ENCODE assay signal across 8 cellular contexts in genomic region chr6:131519670-131520436, GRCh38. TPM values are rescaled to one million over a fixed set of nuclear protein-coding genes. Genes with fewer than 3 reads are reported as not detected.
DNase-seq lines count a peak whose midpoint lies in the region; ATAC-seq and TF ChIP-seq lines count a peak whose summit lies in the region.

No MANE protein-coding gene starts in this region.

- H3K9me3 Mint-ChIP-seq in mesothelial cell of epicardium, result peaks cover 52% of the 10 kb centered on the region

- no peaks in the 10 kb centered on the region for H3K4me1 Mint-ChIP-seq in mesothelial cell of epicardium

- no peak overlapping the region for H3K27ac Mint-ChIP-seq in mesothelial cell of epicardium

- H3K4me3 ChIP-seq in cardiac fibroblast (replicated peaks in 1 of 2; ENCODE audit: low read depth in 2 of 2, low read length in 2 of 2), result no peak overlapping the region

- H3K27me3 Mint-ChIP-seq in mesothelial cell of epicardium (ENCODE audit: low read depth), result no peaks in the 10 kb centered on the region

- H3K36me3 Mint-ChIP-seq in mesothelial cell of epicardium, result peaks cover 10% of the 10 kb centered on the region

- DNase-seq in SIG-M5 treated with dmso at 0.1 percent for 504 hours (lab: John Stamatoyannopoulos, UW; ENCODE audit: unreplicated experiment), result peak; percentile 56
- DNase-seq in SIG-M5 (lab: John Stamatoyannopoulos, UW), result no peak
- DNase-seq in HuH-7 (ENCODE audit: low spot score), result peak; percentile 58
- peak; percentile 8 for DNase-seq in SKM-1 (lab: John Stamatoyannopoulos, UW; ENCODE audit: unreplicated experiment)
- peak; percentile 58 to 62 for DNase-seq in cardiac fibroblast (ENCODE audit: low read depth in 2 of 2)
- no peak for DNase-seq in mesothelial cell of epicardium (ENCODE audit: low spot score in 2 of 2, unreplicated experiment in 2 of 2)
- DNase-seq in NCI-H1048 (lab: John Stamatoyannopoulos, UW), result no peak

- TF ChIP-seq CTCF in cardiac fibroblast (IDR thresholded peaks at IDR 0.05; ENCODE audit: low read depth, low read length) (peak; percentile 76), mesothelial cell of epicardium (IDR thresholded peaks at IDR 0.05; ENCODE audit: unreplicated experiment) (peak; percentile 53)

- peak; percentile 98 for ATAC-seq in GM21717 (IDR thresholded peaks at IDR 0.05; ENCODE audit: unreplicated experiment)

- H3K4me3 Mint-ChIP-seq in mesothelial cell of epicardium, result no peak overlapping the region

RNA-seq across cellular contexts. Expression of gene ARG1, which starts 53.2 kb away (rescaled TPM):
- not detected in 3 replicates for total RNA-seq in mesothelial cell of epicardium

Comparison
In these comparisons a context has a peak if more than half of its experiments do, and no peak if none do; other contexts are left out.
1. DNase-seq: peak in SIG-M5 treated with dmso at 0.1 percent for 504 hours (single experiment), HuH-7 (single experiment), SKM-1 (single experiment) and cardiac fibroblast (2 of 2); none in SIG-M5 (single experiment), mesothelial cell of epicardium (0 of 2) and NCI-H1048 (single experiment).